ENCODE assay signal across 9 cellular contexts in genomic region chr9:109107402-109108240, GRCh38. TPM values are rescaled to one million over a fixed set of nuclear protein-coding genes. Genes with fewer than 3 reads are reported as not detected.
DNase-seq lines count a peak whose midpoint lies in the region; ATAC-seq and FAIRE-seq lines count a peak whose summit lies in the region.
"Had no signal": no experiment of that assay in that cellular context is flagged by ENCODE, and none has a peak within 500 bp of the region (broad histone marks: within the 10 kb centered on the region; RNA-seq: fewer than 3 reads in every experiment).

No MANE protein-coding gene starts in this region.

- no peaks in the 10 kb centered on the region for H3K27me3 Mint-ChIP-seq in activated naive CD4-positive, alpha-beta T cell treated with anti-CD3 and anti-CD28 coated beads, Interleukin-2, amount 50 U/mL, for 24 hours
- H3K27me3 Mint-ChIP-seq in activated T-helper 2 cell treated with anti-CD3 and anti-CD28 coated beads, Interferon-gamma antibody, Interleukin-2, Interleukin-4, amounts not matched to agents 10 μg/mL and 5 μg/mL and 100 μg/mL, durations not matched to agents 14 hours and 24 hours and 36 hours (ENCODE audit: low read depth) = no peaks in the 10 kb centered on the region

- intact Hi-C loops in activated T-helper 2 cell treated with anti-CD3 and anti-CD28 coated beads, Interferon-gamma antibody, Interleukin-2, Interleukin-4, amounts not matched to agents 10 μg/mL and 5 μg/mL and 100 μg/mL, durations not matched to agents 14 hours and 24 hours and 36 hours (cut with micrococcal nuclease) = loop anchor here (10.0 kb wide), 1 partner anchor 1047 kb away; no protein-coding TSS in a partner anchor

- no peak for ATAC-seq in HG03469 (IDR thresholded peaks at IDR 0.05; ENCODE audit: unreplicated experiment)

- no peak for DNase-seq in activated naive CD4-positive, alpha-beta T cell treated with anti-CD3 and anti-CD28 coated beads, Interleukin-2, amount 50 U/mL, for 16 hours
- no peak for DNase-seq in activated T-helper 2 cell treated with anti-CD3 and anti-CD28 coated beads, Interferon-gamma antibody, Interleukin-2, Interleukin-4, amounts not matched to agents 10 μg/mL and 5 μg/mL and 100 μg/mL, durations not matched to agents 14 hours and 24 hours and 36 hours (ENCODE audit: low spot score)
- peak; percentile 69 for DNase-seq in islet precursor cell
- DNase-seq in urothelium cell line (ENCODE audit: low spot score) = peak; percentile 48
- DNase-seq in stimulated activated CD8-positive, alpha-beta memory T cell treated with anti-CD3 and anti-CD28 coated beads, Interleukin-4, amount 100 ng/mL, for 48 hours = no peak
- no peak for DNase-seq in GM19238 (ENCODE audit: insufficient read length, low spot score)

- H3K9me3 Mint-ChIP-seq in activated naive CD4-positive, alpha-beta T cell treated with anti-CD3 and anti-CD28 coated beads, Interleukin-2, amount 50 U/mL, for 24 hours = peaks cover 10% of the 10 kb centered on the region
- peaks cover 23% of the 10 kb centered on the region for H3K9me3 Mint-ChIP-seq in activated T-helper 2 cell treated with anti-CD3 and anti-CD28 coated beads, Interferon-gamma antibody, Interleukin-2, Interleukin-4, amounts not matched to agents 10 μg/mL and 5 μg/mL and 100 μg/mL, durations not matched to agents 14 hours and 24 hours and 36 hours

- peak overlapping the region; percentile 95 for H3K27ac Mint-ChIP-seq in activated naive CD4-positive, alpha-beta T cell treated with anti-CD3 and anti-CD28 coated beads, Interleukin-2, amount 50 U/mL, for 24 hours
- peak overlapping the region; percentile 95 for H3K27ac Mint-ChIP-seq in activated T-helper 2 cell treated with anti-CD3 and anti-CD28 coated beads, Interferon-gamma antibody, Interleukin-2, Interleukin-4, amounts not matched to agents 10 μg/mL and 5 μg/mL and 100 μg/mL, durations not matched to agents 14 hours and 24 hours and 36 hours

- H3K36me3 Mint-ChIP-seq in activated naive CD4-positive, alpha-beta T cell treated with anti-CD3 and anti-CD28 coated beads, Interleukin-2, amount 50 U/mL, for 24 hours = peaks cover 19% of the 10 kb centered on the region
- peaks cover 37% of the 10 kb centered on the region for H3K36me3 Mint-ChIP-seq in activated T-helper 2 cell treated with anti-CD3 and anti-CD28 coated beads, Interferon-gamma antibody, Interleukin-2, Interleukin-4, amounts not matched to agents 10 μg/mL and 5 μg/mL and 100 μg/mL, durations not matched to agents 14 hours and 24 hours and 36 hours (ENCODE audit: low read depth)

- H3K4me3 Mint-ChIP-seq in activated naive CD4-positive, alpha-beta T cell treated with anti-CD3 and anti-CD28 coated beads, Interleukin-2, amount 50 U/mL, for 24 hours = peak overlapping the region; percentile 70
- H3K4me3 Mint-ChIP-seq in activated T-helper 2 cell treated with anti-CD3 and anti-CD28 coated beads, Interferon-gamma antibody, Interleukin-2, Interleukin-4, amounts not matched to agents 10 μg/mL and 5 μg/mL and 100 μg/mL, durations not matched to agents 14 hours and 24 hours and 36 hours (ENCODE audit: low read depth) = peak overlapping the region; percentile 43

- H3K4me1 Mint-ChIP-seq in activated naive CD4-positive, alpha-beta T cell treated with anti-CD3 and anti-CD28 coated beads, Interleukin-2, amount 50 U/mL, for 24 hours = peaks cover 83% of the 10 kb centered on the region
- H3K4me1 Mint-ChIP-seq in activated T-helper 2 cell treated with anti-CD3 and anti-CD28 coated beads, Interferon-gamma antibody, Interleukin-2, Interleukin-4, amounts not matched to agents 10 μg/mL and 5 μg/mL and 100 μg/mL, durations not matched to agents 14 hours and 24 hours and 36 hours (ENCODE audit: low read depth) = peaks cover 58% of the 10 kb centered on the region

- no peak for FAIRE-seq in urothelium cell line (lab: Jason Lieb, UNC)

RNA-seq across cellular contexts. Expression of gene TMEM245, which starts 12.1 kb away (rescaled TPM):
- 24.0 and 25.8 TPM in 2 replicates for total RNA-seq in activated T-helper 2 cell treated with anti-CD3 and anti-CD28 coated beads, Interferon-gamma antibody, Interleukin-2, Interleukin-4, amounts not matched to agents 10 μg/mL and 5 μg/mL and 100 μg/mL, durations not matched to agents 14 hours and 24 hours and 36 hours

RNA-seq across cellular contexts. Expression of gene FRRS1L, which starts 59.4 kb away (rescaled TPM):
- not detected in 2 replicates for total RNA-seq in activated T-helper 2 cell treated with anti-CD3 and anti-CD28 coated beads, Interferon-gamma antibody, Interleukin-2, Interleukin-4, amounts not matched to agents 10 μg/mL and 5 μg/mL and 100 μg/mL, durations not matched to agents 14 hours and 24 hours and 36 hours
- total RNA-seq: NCI-H460 had no signal

Comparison
In these comparisons a context has a peak if more than half of its experiments do, and no peak if none do; other contexts are left out.
1. DNase-seq: peak in islet precursor cell (single experiment) and urothelium cell line (single experiment); none in activated naive CD4-positive, alpha-beta T cell treated with anti-CD3 and anti-CD28 coated beads, Interleukin-2, amount 50 U/mL, for 16 hours (single experiment), activated T-helper 2 cell treated with anti-CD3 and anti-CD28 coated beads, Interferon-gamma antibody, Interleukin-2, Interleukin-4, amounts not matched to agents 10 μg/mL and 5 μg/mL and 100 μg/mL, durations not matched to agents 14 hours and 24 hours and 36 hours (single experiment), stimulated activated CD8-positive, alpha-beta memory T cell treated with anti-CD3 and anti-CD28 coated beads, Interleukin-4, amount 100 ng/mL, for 48 hours (single experiment) and GM19238 (single experiment).